In the genomic region with DNA sequence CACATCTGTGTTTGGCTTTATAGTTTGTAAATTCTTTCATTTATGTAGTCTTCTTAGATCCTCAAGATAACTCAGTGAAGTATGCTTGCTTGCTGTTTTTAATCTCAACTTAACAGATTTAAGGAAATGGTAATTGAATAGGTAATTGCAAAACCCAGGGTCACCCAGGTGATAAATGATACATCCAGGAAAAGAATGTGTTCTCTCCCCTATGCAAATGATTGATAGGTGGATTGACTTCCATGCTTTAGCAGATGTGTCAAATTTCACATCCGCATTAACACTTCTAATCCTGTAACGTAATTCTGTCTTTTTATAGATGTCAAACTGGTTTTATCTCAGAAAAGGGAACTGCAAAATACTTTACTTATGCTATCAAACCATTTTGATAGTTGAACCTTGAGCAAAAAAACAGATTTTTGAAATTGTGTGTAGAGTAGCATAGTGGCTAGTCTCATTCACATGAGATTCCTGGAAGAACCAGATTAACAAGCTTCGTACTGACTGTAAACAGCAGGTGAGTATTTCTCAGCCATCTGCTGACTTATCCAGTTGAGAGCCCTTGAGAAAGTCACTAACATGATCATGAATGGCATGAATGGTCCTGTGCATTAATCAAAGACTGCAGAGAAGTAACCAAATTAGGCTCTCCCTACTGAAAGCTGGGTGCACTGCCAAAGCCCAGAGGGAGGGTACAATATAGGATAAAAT, we compare ENCODE assay signal across 13 cellular contexts.
DNase-seq lines count a peak whose midpoint lies in the region; ATAC-seq lines count a peak whose summit lies in the region.
"Had no signal": no experiment of that assay in that cellular context is flagged by ENCODE, and none has a peak within 500 bp of the region (broad histone marks: within the 10 kb centered on the region; RNA-seq: fewer than 3 reads in every experiment).

No MANE protein-coding gene starts in this region.

- H3K9me2 ChIP-seq in Karpas-422 (replicated peaks; ENCODE audit: insufficient read depth, low read length), result no peaks in the 10 kb centered on the region

- H3K36me3 ChIP-seq in Karpas-422 (ENCODE audit: insufficient read depth, low read length), result no peaks in the 10 kb centered on the region

- DNase-seq in D341Med (ENCODE audit: low spot score) (peak; percentile 24), Karpas-422 (peak; percentile 44), NCI-H510A treated with DMSO at 0.1 percent for 48 hours (lab: John Stamatoyannopoulos, UW) (peak; percentile 78), cerebellum (ENCODE audit: low spot score) (peak; percentile 43), RPMI8226 (no peak)
- no peak for DNase-seq in activated effector memory CD4-positive, alpha-beta T cell treated with anti-CD3 and anti-CD28 coated beads, Interleukin-2, amount 50 U/mL, for 16 hours
- DNase-seq: ACHN; activated naive CD4-positive, alpha-beta T cell; effector CD8-positive, alpha-beta T cell; MM.1S had no signal

- H2AFZ ChIP-seq in Karpas-422 (ENCODE audit: low read length), result no peak overlapping the region

- peaks cover 15% of the 10 kb centered on the region for H3K4me1 ChIP-seq in Karpas-422 (ENCODE audit: low read length)

- H4K20me1 ChIP-seq in Karpas-422 (ENCODE audit: insufficient read depth, low read depth, low read length), result no peaks in the 10 kb centered on the region

- no peaks in the 10 kb centered on the region for H3K9me3 ChIP-seq in Karpas-422 (ENCODE audit: low read length)

- ATAC-seq in GM21529 (IDR thresholded peaks at IDR 0.05; ENCODE audit: unreplicated experiment), result no peak
- no peak for ATAC-seq in HG02642 (IDR thresholded peaks at IDR 0.05; ENCODE audit: poor library complexity, unreplicated experiment)
- ATAC-seq: WTC11 had no signal

- H3K9ac ChIP-seq in Karpas-422 (ENCODE audit: low read length), result no peak overlapping the region

- H3K27me3 ChIP-seq in Karpas-422 (ENCODE audit: low read length), result no peaks in the 10 kb centered on the region

- no peak overlapping the region for H3K27ac ChIP-seq in Karpas-422 (ENCODE audit: low read length)

- H3K4me2 ChIP-seq in Karpas-422 (ENCODE audit: low read depth, low read length, poor library complexity, severe bottlenecking), result peak overlapping the region; percentile 39

- peak overlapping the region; percentile 15; the same call in 1 of the 2 replicates for H3K4me3 ChIP-seq in Karpas-422 (ENCODE audit: low read length)

- H3K79me2 ChIP-seq in Karpas-422 (ENCODE audit: low read length), result no peaks in the 10 kb centered on the region

Comparison
In these comparisons a context has a peak if more than half of its experiments do, and no peak if none do; other contexts are left out.
1. DNase-seq: peak in D341Med (single experiment), Karpas-422 (single experiment), NCI-H510A treated with DMSO at 0.1 percent for 48 hours (single experiment) and cerebellum (single experiment); none in RPMI8226 (single experiment) and activated effector memory CD4-positive, alpha-beta T cell treated with anti-CD3 and anti-CD28 coated beads, Interleukin-2, amount 50 U/mL, for 16 hours (single experiment).